ENCODE assay signal across 1 cellular context in genomic region chr5:81164466-81164865, GRCh38.
TF ChIP-seq lines count a peak whose summit lies in the region.

No MANE protein-coding gene starts in this region.

TF ChIP-seq in WTC11, 78 proteins besides CTCF, POLR2A, EP300 and RAD21 (continued from another document):
- no peak for TF ChIP-seq AFF4 (CRISPR knock-in tag; IDR thresholded peaks at IDR 0.05; ENCODE audit: borderline replicate concordance)
